In the genomic region with DNA sequence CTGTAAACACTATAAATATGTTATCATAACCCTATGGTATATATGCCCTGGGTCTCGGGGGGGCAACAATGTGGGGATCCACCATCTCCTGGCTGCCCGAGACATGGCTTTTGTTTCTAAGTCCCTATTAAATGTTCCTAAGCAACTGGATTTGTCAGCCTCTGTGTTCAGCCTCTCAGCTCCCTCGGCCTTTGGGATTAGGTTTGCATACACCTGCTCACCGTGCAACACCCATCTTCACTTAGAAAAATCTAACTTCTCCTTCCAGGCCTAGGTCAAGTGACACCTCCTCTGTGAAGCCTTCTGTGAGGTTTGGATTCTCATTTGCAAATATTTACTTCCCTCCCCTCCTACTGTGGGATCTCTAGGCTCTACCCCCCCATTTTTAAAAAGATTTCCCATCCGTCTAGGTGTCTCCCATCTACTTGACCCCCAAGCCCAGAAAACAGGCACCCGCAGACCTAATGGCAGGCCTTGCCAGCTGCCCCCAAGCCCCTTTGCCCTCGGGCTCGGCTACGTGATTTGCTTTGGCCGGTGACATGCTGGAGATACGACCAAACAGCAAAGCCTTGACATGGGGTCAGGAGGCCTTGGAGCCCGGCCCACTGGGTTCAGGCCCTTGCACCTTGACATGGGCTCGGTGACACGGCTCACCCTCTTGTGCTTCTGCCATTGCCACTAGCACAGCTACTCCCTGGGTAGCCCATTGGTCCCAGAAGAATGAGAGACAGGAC, we compare ENCODE assay signal across 23 cellular contexts.
DNase-seq lines count a peak whose midpoint lies in the region; ATAC-seq, FAIRE-seq and TF ChIP-seq lines count a peak whose summit lies in the region.
"Had no signal": no experiment of that assay in that cellular context is flagged by ENCODE, and none has a peak within 500 bp of the region (broad histone marks: within the 10 kb centered on the region; RNA-seq: fewer than 3 reads in every experiment).

No MANE protein-coding gene starts in this region.

- H3F3A ChIP-seq in DOHH2 (ENCODE audit: control insufficient read depth, insufficient read depth): peaks cover 11% of the 10 kb centered on the region

- peaks cover 5% of the 10 kb centered on the region for H3K36me3 Mint-ChIP-seq in T-helper 2 cell treated with Interferon-gamma antibody and Interleukin-4, amounts not matched to agents 5 μg/mL and 100 μg/mL, for 36 hours (ENCODE audit: low read depth)
- H3K36me3 Mint-ChIP-seq in astrocyte (ENCODE audit: low read depth, unreplicated experiment): no peaks in the 10 kb centered on the region

- H3K4me2 ChIP-seq in DOHH2 (ENCODE audit: low read length): peak overlapping the region; percentile 51
- H3K4me2 ChIP-seq in astrocyte (ENCODE audit: low read length): no peak overlapping the region

- no peak overlapping the region for H3K9ac ChIP-seq in astrocyte (ENCODE audit: low read length)

- DNase-seq in T-helper 2 cell treated with Interferon-gamma antibody and Interleukin-4, amounts not matched to agents 5 μg/mL and 100 μg/mL, for 36 hours (ENCODE audit: low spot score): no peak
- DNase-seq in T-helper 2 cell: no peak
- no peak for DNase-seq in astrocyte (ENCODE audit: low read depth)
- no peak for DNase-seq in foreskin fibroblast
- DNase-seq in sigmoid colon: no peak
- DNase-seq: activated CD4-positive, alpha-beta T cell treated with anti-CD3 and anti-CD28 coated beads for 36 hours; activated CD8-positive, alpha-beta memory T cell treated with anti-CD3 and anti-CD28 coated beads, Interleukin-2, amount 50 U/mL, for 48 hours; activated naive CD4-positive, alpha-beta T cell treated with anti-CD3 and anti-CD28 coated beads, Interleukin-2, amount 50 U/mL, for 16 hours; aorta; BE2C; cerebellar nuclear complex; DND-41; effector CD4-positive, alpha-beta T cell; mammary epithelial cell; NCI-H187; NCI-H774; pancreas; substantia nigra had no signal

- H4K20me1 ChIP-seq in DOHH2 (ENCODE audit: control insufficient read depth, insufficient read depth, low read depth, low read length): no peaks in the 10 kb centered on the region
- H4K20me1 ChIP-seq in astrocyte (ENCODE audit: insufficient read depth, low read length): no peaks in the 10 kb centered on the region

- no peaks in the 10 kb centered on the region for H3K9me2 ChIP-seq in DOHH2 (replicated peaks; ENCODE audit: control insufficient read depth, low read length)

- no peak overlapping the region for H3K4me3 Mint-ChIP-seq in T-helper 2 cell treated with Interferon-gamma antibody and Interleukin-4, amounts not matched to agents 5 μg/mL and 100 μg/mL, for 36 hours
- H3K4me3 Mint-ChIP-seq in astrocyte (ENCODE audit: unreplicated experiment): no peak overlapping the region
- H3K4me3 Mint-ChIP-seq: activated CD4-positive, alpha-beta T cell treated with anti-CD3 and anti-CD28 coated beads for 36 hours had no signal

- no peak for TF ChIP-seq EP300 in sigmoid colon (IDR thresholded peaks at IDR 0.05)

- H3K36me3 ChIP-seq in DOHH2 (ENCODE audit: control insufficient read depth, low read length) (no peaks in the 10 kb centered on the region), astrocyte (ENCODE audit: insufficient read depth, low read length) (no peaks in the 10 kb centered on the region), muscle layer of duodenum (ENCODE audit: control insufficient read depth in 1 of 2, insufficient read depth in 2 of 2, low read length in 2 of 2) (no peaks in the 10 kb centered on the region), sigmoid colon (no peaks in the 10 kb centered on the region)
- H3K36me3 ChIP-seq: BE2C, esophagus muscularis mucosa, pancreas had no signal

- H3K27ac ChIP-seq in DOHH2 (ENCODE audit: low read depth, low read length) (peak overlapping the region; percentile 42), astrocyte (ENCODE audit: low read depth, low read length) (peak overlapping the region; percentile 72), muscle layer of duodenum (ENCODE audit: low read length) (peak overlapping the region; percentile 5), sigmoid colon (no peak overlapping the region)
- H3K27ac ChIP-seq: pancreas had no signal

- H3K27ac Mint-ChIP-seq in T-helper 2 cell treated with Interferon-gamma antibody and Interleukin-4, amounts not matched to agents 5 μg/mL and 100 μg/mL, for 36 hours: peak overlapping the region; percentile 93
- no peak overlapping the region for H3K27ac Mint-ChIP-seq in astrocyte (ENCODE audit: unreplicated experiment)

- H3K27me3 Mint-ChIP-seq in T-helper 2 cell treated with Interferon-gamma antibody and Interleukin-4, amounts not matched to agents 5 μg/mL and 100 μg/mL, for 36 hours (ENCODE audit: low read depth): no peaks in the 10 kb centered on the region
- peaks cover 6% of the 10 kb centered on the region for H3K27me3 Mint-ChIP-seq in astrocyte (ENCODE audit: low read depth, unreplicated experiment)

- peak overlapping the region; percentile 31 for H3K4me3 ChIP-seq in DOHH2 (ENCODE audit: low read length)
- no peak overlapping the region for H3K4me3 ChIP-seq in astrocyte (ENCODE audit: insufficient read depth, low read depth, low read length)
- H3K4me3 ChIP-seq in muscle layer of duodenum (ENCODE audit: low read depth in 1 of 2, low read length in 2 of 2): no peak overlapping the region
- no peak overlapping the region for H3K4me3 ChIP-seq in foreskin fibroblast (ENCODE audit: low read depth in 1 of 2, low read length in 2 of 2)
- H3K4me3 ChIP-seq in sigmoid colon: no peak overlapping the region
- H3K4me3 ChIP-seq: esophagus muscularis mucosa, pancreas had no signal

- H3K9me3 ChIP-seq in DOHH2 (ENCODE audit: control insufficient read depth, insufficient read depth, low read length): peaks cover 4% of the 10 kb centered on the region; the same call in 1 of the 2 replicates
- H3K9me3 ChIP-seq in astrocyte (ENCODE audit: insufficient read depth, low read depth, low read length): no peaks in the 10 kb centered on the region
- H3K9me3 ChIP-seq in muscle layer of duodenum (ENCODE audit: control insufficient read depth in 1 of 2, low read length in 2 of 2): no peaks in the 10 kb centered on the region
- no peaks in the 10 kb centered on the region for H3K9me3 ChIP-seq in sigmoid colon
- H3K9me3 ChIP-seq: BE2C, esophagus muscularis mucosa, pancreas had no signal

- no peak for ATAC-seq in GM19324 (IDR thresholded peaks at IDR 0.05; ENCODE audit: low FRiP score, unreplicated experiment)
- ATAC-seq: activated CD4-positive, alpha-beta T cell treated with anti-CD3 and anti-CD28 coated beads for 36 hours; pancreas had no signal

- no peak for TF ChIP-seq POLR2A in sigmoid colon (IDR thresholded peaks at IDR 0.05)

- H3K4me1 Mint-ChIP-seq in T-helper 2 cell treated with Interferon-gamma antibody and Interleukin-4, amounts not matched to agents 5 μg/mL and 100 μg/mL, for 36 hours (ENCODE audit: low read depth): peaks cover 49% of the 10 kb centered on the region
- peaks cover 11% of the 10 kb centered on the region for H3K4me1 Mint-ChIP-seq in astrocyte (ENCODE audit: low read depth, unreplicated experiment)

- peaks cover 70% of the 10 kb centered on the region for H3K4me1 ChIP-seq in DOHH2 (ENCODE audit: control insufficient read depth, low read length)
- peaks cover 27% of the 10 kb centered on the region for H3K4me1 ChIP-seq in astrocyte (ENCODE audit: insufficient read depth, low read length)
- peaks cover 4 to 5% of the 10 kb centered on the region in 2 donors for H3K4me1 ChIP-seq in muscle layer of duodenum (ENCODE audit: control insufficient read depth in 1 of 2, insufficient read depth in 2 of 2, low read length in 2 of 2)
- H3K4me1 ChIP-seq in sigmoid colon: peaks cover 0 to 9% (median 4%) of the 10 kb centered on the region in 4 donors

- intact Hi-C loops in sigmoid colon (cut with DNase I): no loop called here

- no peak overlapping the region for H2AFZ ChIP-seq in astrocyte (ENCODE audit: low read depth, low read length)

- no peak for FAIRE-seq in astrocyte (lab: Jason Lieb, UNC)
- FAIRE-seq: keratinocyte, pancreas had no signal

- H3K27me3 ChIP-seq in DOHH2 (ENCODE audit: control insufficient read depth, low read length) (no peaks in the 10 kb centered on the region), astrocyte (ENCODE audit: insufficient read depth, low read length) (no peaks in the 10 kb centered on the region), muscle layer of duodenum (ENCODE audit: low read depth, low read length) (no peaks in the 10 kb centered on the region), sigmoid colon (peaks cover 0 to 6% (median 0%) of the 10 kb centered on the region in 3 donors)
- H3K27me3 ChIP-seq: BE2C, pancreas had no signal

- TF ChIP-seq CTCF in DOHH2 (IDR thresholded peaks at IDR 0.05; ENCODE audit: low read depth, low read length, poor library complexity, severe bottlenecking): no peak
- no peak for TF ChIP-seq CTCF in astrocyte (IDR thresholded peaks at IDR 0.05; ENCODE audit: insufficient read depth, low read depth, low read length)
- TF ChIP-seq CTCF in foreskin fibroblast (IDR thresholded peaks at IDR 0.05; ENCODE audit: low read depth, low read length): no peak
- no peak for TF ChIP-seq CTCF in sigmoid colon (IDR thresholded peaks at IDR 0.05)

- 86 to 88% methylated on average over 14 of the region's 14 CpGs for WGBS in sigmoid colon, 2 donors

- H3K79me2 ChIP-seq in DOHH2 (ENCODE audit: control insufficient read depth, low read length) (no peaks in the 10 kb centered on the region), astrocyte (ENCODE audit: insufficient read depth, low read length) (no peaks in the 10 kb centered on the region)

- peaks cover 5% of the 10 kb centered on the region for H3K9me3 Mint-ChIP-seq in T-helper 2 cell treated with Interferon-gamma antibody and Interleukin-4, amounts not matched to agents 5 μg/mL and 100 μg/mL, for 36 hours
- H3K9me3 Mint-ChIP-seq in astrocyte (ENCODE audit: unreplicated experiment): no peaks in the 10 kb centered on the region

Comparison
In these comparisons a context has a peak if more than half of its experiments do, and no peak if none do; other contexts are left out.
1. H3K27ac ChIP-seq: peak in DOHH2 (single experiment), astrocyte (single experiment) and muscle layer of duodenum (single experiment); none in sigmoid colon (0 of 4).